ENCODE assay signal across 1 cellular context in the genomic region with DNA sequence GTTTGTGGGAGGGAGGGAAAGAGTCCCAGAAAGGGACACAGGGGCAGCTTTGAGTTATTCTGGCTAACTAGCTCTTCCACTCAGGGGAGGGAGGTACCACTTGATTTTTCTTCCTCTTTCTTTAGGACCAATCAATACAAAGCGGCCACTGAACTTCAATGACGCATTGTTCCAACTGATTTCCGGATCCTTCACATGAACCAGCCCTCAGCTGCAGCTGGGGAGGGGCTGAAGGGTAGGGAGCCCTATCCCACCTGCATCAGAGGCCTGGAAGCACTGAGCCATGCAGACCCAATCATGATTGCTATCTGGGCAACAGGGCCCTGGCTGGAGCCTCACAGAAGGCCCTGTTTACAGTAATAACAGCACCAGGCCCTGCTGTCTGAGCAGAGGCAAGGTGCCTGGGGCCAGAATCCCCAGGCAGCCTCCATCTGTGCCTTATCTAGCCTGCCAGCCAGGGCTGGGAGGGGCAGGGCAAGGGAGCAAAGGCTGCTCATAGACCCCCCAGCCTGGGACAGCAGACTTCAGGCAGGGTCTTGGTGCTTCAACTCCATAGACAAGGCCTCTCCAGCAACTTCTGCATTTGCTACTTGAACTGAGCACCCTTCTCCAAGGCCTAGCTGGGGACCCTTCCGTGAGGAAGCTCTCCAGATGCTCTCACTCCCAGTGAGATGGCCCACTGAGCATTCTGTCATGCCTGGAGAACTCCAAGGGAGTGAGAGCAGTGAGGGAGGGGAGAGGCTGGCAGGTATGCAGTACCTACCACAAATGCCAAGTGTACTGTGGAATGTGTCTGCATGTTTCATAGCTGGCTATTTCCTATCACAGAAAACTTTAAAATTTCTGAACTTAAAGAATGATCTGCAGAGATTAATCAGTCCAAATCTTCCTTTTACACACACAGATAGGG.
TF ChIP-seq lines count a peak whose summit lies in the region.

No MANE protein-coding gene starts in this region.

TF ChIP-seq in GM23338, 12 proteins besides CTCF, POLR2A, EP300 and RAD21 (continued from another document):
- TF ChIP-seq, protein P1, sequence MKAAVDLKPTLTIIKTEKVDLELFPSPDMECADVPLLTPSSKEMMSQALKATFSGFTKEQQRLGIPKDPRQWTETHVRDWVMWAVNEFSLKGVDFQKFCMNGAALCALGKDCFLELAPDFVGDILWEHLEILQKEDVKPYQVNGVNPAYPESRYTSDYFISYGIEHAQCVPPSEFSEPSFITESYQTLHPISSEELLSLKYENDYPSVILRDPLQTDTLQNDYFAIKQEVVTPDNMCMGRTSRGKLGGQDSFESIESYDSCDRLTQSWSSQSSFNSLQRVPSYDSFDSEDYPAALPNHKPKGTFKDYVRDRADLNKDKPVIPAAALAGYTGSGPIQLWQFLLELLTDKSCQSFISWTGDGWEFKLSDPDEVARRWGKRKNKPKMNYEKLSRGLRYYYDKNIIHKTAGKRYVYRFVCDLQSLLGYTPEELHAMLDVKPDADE (IDR thresholded peaks at IDR 0.05), result no peak
- TF ChIP-seq JUNB (IDR thresholded peaks at IDR 0.05; ENCODE audit: unreplicated experiment) (no peak), ZNF331 (CRISPR knock-in tag; IDR thresholded peaks at IDR 0.05; ENCODE audit: low read depth) (no peak), CREB1 (CRISPR knock-in tag; IDR thresholded peaks at IDR 0.05; ENCODE audit: low read depth) (no peak), POLR2AphosphoS5 (IDR thresholded peaks at IDR 0.05; ENCODE audit: low read depth) (no peak)
- TF ChIP-seq, protein P2, sequence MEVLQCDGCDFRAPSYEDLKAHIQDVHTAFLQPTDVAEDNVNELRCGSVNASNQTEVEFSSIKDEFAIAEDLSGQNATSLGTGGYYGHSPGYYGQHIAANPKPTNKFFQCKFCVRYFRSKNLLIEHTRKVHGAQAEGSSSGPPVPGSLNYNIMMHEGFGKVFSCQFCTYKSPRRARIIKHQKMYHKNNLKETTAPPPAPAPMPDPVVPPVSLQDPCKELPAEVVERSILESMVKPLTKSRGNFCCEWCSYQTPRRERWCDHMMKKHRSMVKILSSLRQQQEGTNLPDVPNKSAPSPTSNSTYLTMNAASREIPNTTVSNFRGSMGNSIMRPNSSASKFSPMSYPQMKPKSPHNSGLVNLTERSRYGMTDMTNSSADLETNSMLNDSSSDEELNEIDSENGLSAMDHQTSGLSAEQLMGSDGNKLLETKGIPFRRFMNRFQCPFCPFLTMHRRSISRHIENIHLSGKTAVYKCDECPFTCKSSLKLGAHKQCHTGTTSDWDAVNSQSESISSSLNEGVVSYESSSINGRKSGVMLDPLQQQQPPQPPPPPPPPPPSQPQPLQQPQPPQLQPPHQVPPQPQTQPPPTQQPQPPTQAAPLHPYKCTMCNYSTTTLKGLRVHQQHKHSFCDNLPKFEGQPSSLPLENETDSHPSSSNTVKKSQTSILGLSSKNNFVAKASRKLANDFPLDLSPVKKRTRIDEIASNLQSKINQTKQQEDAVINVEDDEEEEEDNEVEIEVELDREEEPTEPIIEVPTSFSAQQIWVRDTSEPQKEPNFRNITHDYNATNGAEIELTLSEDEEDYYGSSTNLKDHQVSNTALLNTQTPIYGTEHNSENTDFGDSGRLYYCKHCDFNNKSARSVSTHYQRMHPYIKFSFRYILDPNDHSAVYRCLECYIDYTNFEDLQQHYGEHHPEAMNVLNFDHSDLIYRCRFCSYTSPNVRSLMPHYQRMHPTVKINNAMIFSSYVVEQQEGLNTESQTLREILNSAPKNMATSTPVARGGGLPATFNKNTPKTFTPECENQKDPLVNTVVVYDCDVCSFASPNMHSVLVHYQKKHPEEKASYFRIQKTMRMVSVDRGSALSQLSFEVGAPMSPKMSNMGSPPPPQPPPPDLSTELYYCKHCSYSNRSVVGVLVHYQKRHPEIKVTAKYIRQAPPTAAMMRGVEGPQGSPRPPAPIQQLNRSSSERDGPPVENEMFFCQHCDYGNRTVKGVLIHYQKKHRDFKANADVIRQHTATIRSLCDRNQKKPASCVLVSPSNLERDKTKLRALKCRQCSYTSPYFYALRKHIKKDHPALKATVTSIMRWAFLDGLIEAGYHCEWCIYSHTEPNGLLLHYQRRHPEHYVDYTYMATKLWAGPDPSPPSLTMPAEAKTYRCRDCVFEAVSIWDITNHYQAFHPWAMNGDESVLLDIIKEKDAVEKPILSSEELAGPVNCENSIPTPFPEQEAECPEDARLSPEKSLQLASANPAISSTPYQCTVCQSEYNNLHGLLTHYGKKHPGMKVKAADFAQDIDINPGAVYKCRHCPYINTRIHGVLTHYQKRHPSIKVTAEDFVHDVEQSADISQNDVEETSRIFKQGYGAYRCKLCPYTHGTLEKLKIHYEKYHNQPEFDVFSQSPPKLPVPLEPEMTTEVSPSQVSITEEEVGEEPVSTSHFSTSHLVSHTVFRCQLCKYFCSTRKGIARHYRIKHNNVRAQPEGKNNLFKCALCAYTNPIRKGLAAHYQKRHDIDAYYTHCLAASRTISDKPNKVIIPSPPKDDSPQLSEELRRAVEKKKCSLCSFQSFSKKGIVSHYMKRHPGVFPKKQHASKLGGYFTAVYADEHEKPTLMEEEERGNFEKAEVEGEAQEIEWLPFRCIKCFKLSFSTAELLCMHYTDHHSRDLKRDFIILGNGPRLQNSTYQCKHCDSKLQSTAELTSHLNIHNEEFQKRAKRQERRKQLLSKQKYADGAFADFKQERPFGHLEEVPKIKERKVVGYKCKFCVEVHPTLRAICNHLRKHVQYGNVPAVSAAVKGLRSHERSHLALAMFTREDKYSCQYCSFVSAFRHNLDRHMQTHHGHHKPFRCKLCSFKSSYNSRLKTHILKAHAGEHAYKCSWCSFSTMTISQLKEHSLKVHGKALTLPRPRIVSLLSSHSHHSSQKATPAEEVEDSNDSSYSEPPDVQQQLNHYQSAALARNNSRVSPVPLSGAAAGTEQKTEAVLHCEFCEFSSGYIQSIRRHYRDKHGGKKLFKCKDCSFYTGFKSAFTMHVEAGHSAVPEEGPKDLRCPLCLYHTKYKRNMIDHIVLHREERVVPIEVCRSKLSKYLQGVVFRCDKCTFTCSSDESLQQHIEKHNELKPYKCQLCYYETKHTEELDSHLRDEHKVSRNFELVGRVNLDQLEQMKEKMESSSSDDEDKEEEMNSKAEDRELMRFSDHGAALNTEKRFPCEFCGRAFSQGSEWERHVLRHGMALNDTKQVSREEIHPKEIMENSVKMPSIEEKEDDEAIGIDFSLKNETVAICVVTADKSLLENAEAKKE (CRISPR knock-in tag; IDR thresholded peaks at IDR 0.05), result no peak
